13 cellular contexts compared by ENCODE assay signal in genomic region chr17:15185625-15185991, GRCh38.
DNase-seq lines count a peak whose midpoint lies in the region; ATAC-seq and TF ChIP-seq lines count a peak whose summit lies in the region.
"Had no signal": no experiment of that assay in that cellular context is flagged by ENCODE, and none has a peak within 500 bp of the region (broad histone marks: within the 10 kb centered on the region; RNA-seq: fewer than 3 reads in every experiment).

No MANE protein-coding gene starts in this region.

- H3K27me3 ChIP-seq in lower lobe of right lung (ENCODE audit: low read depth) (no peaks in the 10 kb centered on the region), uterus (no peaks in the 10 kb centered on the region)

- TF ChIP-seq POLR2A in uterus (IDR thresholded peaks at IDR 0.05), result no peak

- intact Hi-C loops in lower lobe of right lung (cut with DNase I) (no loop called here), uterus (cut with DNase I; ENCODE audit: low total_unique reads) (no loop called here)

- no peaks in the 10 kb centered on the region for H3K9me3 ChIP-seq in lower lobe of right lung
- H3K9me3 ChIP-seq in uterus, result no peaks in the 10 kb centered on the region

- peaks cover 11% of the 10 kb centered on the region for H3K4me1 ChIP-seq in lower lobe of right lung
- H3K4me1 ChIP-seq in uterus, result no peaks in the 10 kb centered on the region

- peak; percentile 43 to 76 for ATAC-seq in lower lobe of right lung
- no peak for ATAC-seq in HG03280 (IDR thresholded peaks at IDR 0.05; ENCODE audit: unreplicated experiment)

- DNase-seq in AG08396 (ENCODE audit: low spot score), result peak; percentile 29
- peak; percentile 86 for DNase-seq in LHCN-M2 (ENCODE audit: low read depth)
- peak; percentile 87 for DNase-seq in choroid plexus epithelial cell (ENCODE audit: low read depth)
- no peak for DNase-seq in lower lobe of right lung
- DNase-seq in NCI-H2196 treated with DMSO at 0.1 percent for 48 hours (lab: John Stamatoyannopoulos, UW; ENCODE audit: unreplicated experiment), result no peak
- no peak for DNase-seq in uterus
- DNase-seq in NCI-H2227 (lab: John Stamatoyannopoulos, UW; ENCODE audit: unreplicated experiment), result no peak
- DNase-seq: activated CD4-positive, alpha-beta T cell treated with anti-CD3 and anti-CD28 coated beads for 4 hours; activated naive CD8-positive, alpha-beta T cell treated with anti-CD3 and anti-CD28 coated beads, Interleukin-2, amount 10 ng/mL, durations not matched to agents 7 days and 5 days; CD4-positive, CD25-positive, alpha-beta regulatory T cell; NCI-H1436; RPMI8226 had no signal

- H3K4me3 ChIP-seq in choroid plexus epithelial cell (ENCODE audit: low read depth, low read length) (no peak overlapping the region), lower lobe of right lung (no peak overlapping the region), uterus (no peak overlapping the region)

- H3K36me3 ChIP-seq in lower lobe of right lung, result no peaks in the 10 kb centered on the region
- H3K36me3 ChIP-seq in uterus, result no peaks in the 10 kb centered on the region

- H3K27ac ChIP-seq in lower lobe of right lung (no peak overlapping the region), uterus (no peak overlapping the region)

- TF ChIP-seq CTCF in choroid plexus epithelial cell (conservative IDR thresholded peaks at IDR 0.05; ENCODE audit: low read depth, low read length) (no peak), lower lobe of right lung (IDR thresholded peaks at IDR 0.05) (no peak), uterus (IDR thresholded peaks at IDR 0.05) (no peak)

Comparison
In these comparisons a context has a peak if more than half of its experiments do, and no peak if none do; other contexts are left out.
1. DNase-seq: peak in AG08396 (single experiment), LHCN-M2 (single experiment) and choroid plexus epithelial cell (single experiment); none in lower lobe of right lung (single experiment), NCI-H2196 treated with DMSO at 0.1 percent for 48 hours (single experiment), uterus (0 of 2) and NCI-H2227 (single experiment).